ENCODE assay signal across 28 cellular contexts in genomic region chr11:103078710-103079109, GRCh38.
"Had no signal": no experiment of that assay in that cellular context is flagged by ENCODE, and none has a peak within 500 bp of the region (broad histone marks: within the 10 kb centered on the region; RNA-seq: fewer than 3 reads in every experiment).

No MANE protein-coding gene starts in this region.

- H3K9me3 ChIP-seq: ascending aorta, body of pancreas had no signal

- H3K27me3 ChIP-seq: ascending aorta, body of pancreas had no signal

- H3K4me3 ChIP-seq: ascending aorta, body of pancreas, SK-N-MC had no signal

- DNase-seq: activated CD4-positive, alpha-beta memory T cell treated with anti-CD3 and anti-CD28 coated beads, Interleukin-2, amount 10 ng/mL, durations not matched to agents 7 days and 5 days; activated CD4-positive, alpha-beta T cell treated with anti-CD3 and anti-CD28 coated beads, Interleukin-2, amount 50 U/mL, for 1 hour; activated CD4-positive, CD25-positive, alpha-beta regulatory T cell; activated gamma-delta T cell; activated naive CD4-positive, alpha-beta T cell treated with anti-CD3 and anti-CD28 coated beads for 36 hours; activated naive CD8-positive, alpha-beta T cell treated with anti-CD3 and anti-CD28 coated beads, Interleukin-2, amount 10 ng/mL, durations not matched to agents 7 days and 5 days; activated T-cell treated with anti-CD3 and anti-CD28 coated beads for 4 hours; activated T-cell treated with anti-CD3 and anti-CD28 coated beads, Interleukin-2, amount 50 U/mL, for 48 hours; body of pancreas; Kasumi-1; KBM-7; NCI-H1092; NCI-H1417; NCI-H1930; NCI-H2171; NCI-H2227 treated with DMSO at 0.1 percent for 48 hours; NCI-H446 treated with DMSO at 0.1 percent for 48 hours; NCI-H524 treated with DMSO at 0.1 percent for 48 hours; NK-92 treated with Interleukin-12 subunit alpha and Interleukin-12 subunit beta, amount 100 ng/mL, for 24 hours; OCI-M1; RPMI8226; T-cell had no signal

- H3K4me1 Mint-ChIP-seq: activated CD4-positive, alpha-beta memory T cell treated with anti-CD3 and anti-CD28 coated beads, Interleukin-2, amount 10 ng/mL, durations not matched to agents 7 days and 5 days; activated T-helper 17 cell treated with anti-CD3 and anti-CD28 coated beads, Interleukin-2, amount 50 U/mL, for 72 hours had no signal

- H3K4me3 Mint-ChIP-seq: activated CD4-positive, alpha-beta memory T cell treated with anti-CD3 and anti-CD28 coated beads, Interleukin-2, amount 10 ng/mL, durations not matched to agents 7 days and 5 days; activated naive CD4-positive, alpha-beta T cell treated with anti-CD3 and anti-CD28 coated beads for 36 hours; activated naive CD8-positive, alpha-beta T cell treated with anti-CD3 and anti-CD28 coated beads, Interleukin-2, amount 10 ng/mL, durations not matched to agents 7 days and 5 days; activated T-helper 17 cell treated with anti-CD3 and anti-CD28 coated beads, Interleukin-2, amount 50 U/mL, for 72 hours; central memory CD8-positive, alpha-beta T cell; T-cell had no signal

- ATAC-seq: activated T-helper 17 cell treated with anti-CD3 and anti-CD28 coated beads, Interleukin-2, amount 50 U/mL, for 72 hours; body of pancreas; Panc1; Right ventricle myocardium inferior; T-cell had no signal

- H3K4me1 ChIP-seq: ascending aorta, body of pancreas had no signal

- H3K27me3 Mint-ChIP-seq: activated CD4-positive, alpha-beta memory T cell treated with anti-CD3 and anti-CD28 coated beads, Interleukin-2, amount 10 ng/mL, durations not matched to agents 7 days and 5 days; activated naive CD8-positive, alpha-beta T cell treated with anti-CD3 and anti-CD28 coated beads, Interleukin-2, amount 10 ng/mL, durations not matched to agents 7 days and 5 days; activated T-helper 17 cell treated with anti-CD3 and anti-CD28 coated beads, Interleukin-2, amount 50 U/mL, for 72 hours; central memory CD8-positive, alpha-beta T cell; T-cell had no signal

- H3K27ac Mint-ChIP-seq: activated CD4-positive, alpha-beta memory T cell treated with anti-CD3 and anti-CD28 coated beads, Interleukin-2, amount 10 ng/mL, durations not matched to agents 7 days and 5 days; activated naive CD4-positive, alpha-beta T cell treated with anti-CD3 and anti-CD28 coated beads for 36 hours; activated naive CD8-positive, alpha-beta T cell treated with anti-CD3 and anti-CD28 coated beads, Interleukin-2, amount 10 ng/mL, durations not matched to agents 7 days and 5 days; activated T-helper 17 cell treated with anti-CD3 and anti-CD28 coated beads, Interleukin-2, amount 50 U/mL, for 72 hours; T-cell had no signal

- H3K9me3 Mint-ChIP-seq: activated CD4-positive, alpha-beta memory T cell treated with anti-CD3 and anti-CD28 coated beads, Interleukin-2, amount 10 ng/mL, durations not matched to agents 7 days and 5 days; activated naive CD4-positive, alpha-beta T cell treated with anti-CD3 and anti-CD28 coated beads for 36 hours; activated naive CD8-positive, alpha-beta T cell treated with anti-CD3 and anti-CD28 coated beads, Interleukin-2, amount 10 ng/mL, durations not matched to agents 7 days and 5 days; activated T-helper 17 cell treated with anti-CD3 and anti-CD28 coated beads, Interleukin-2, amount 50 U/mL, for 72 hours; central memory CD8-positive, alpha-beta T cell; T-cell had no signal
